1 cellular context compared by ENCODE assay signal in genomic region chr18:24009246-24009645, GRCh38.
TF ChIP-seq lines count a peak whose summit lies in the region.

No MANE protein-coding gene starts in this region.

TF ChIP-seq in GM23338, 12 proteins besides CTCF, POLR2A, EP300 and RAD21 (continued from another document):
- no peak for TF ChIP-seq EZH2 (IDR thresholded peaks at IDR 0.05; ENCODE audit: low read depth, unreplicated experiment)
